1 cellular context compared by ENCODE assay signal in genomic region chr13:33757713-33758112, GRCh38.
A peak's percentile ranks its signal among the peaks of the same experiment; 100 is the strongest.
TF ChIP-seq lines count a peak whose summit lies in the region.

No MANE protein-coding gene starts in this region.

TF ChIP-seq in GM12878, 131 proteins besides CTCF, POLR2A, EP300 and RAD21 (continued from another document):
- TF ChIP-seq BMI1 (IDR thresholded peaks at IDR 0.05; ENCODE audit: borderline replicate concordance) = peak; percentile 74
- TF ChIP-seq RAD51 (IDR thresholded peaks at IDR 0.05) = no peak
- TF ChIP-seq TCF12 (IDR thresholded peaks at IDR 0.05; ENCODE audit: low read depth, low read length) = no peak
- 0 out of 2 replicates have a peak, but pooled peaks have one; percentile 29 for TF ChIP-seq BACH1 (IDR thresholded peaks at IDR 0.05; ENCODE audit: borderline replicate concordance)
- TF ChIP-seq ZNF592 (IDR thresholded peaks at IDR 0.05) = 0 out of 2 replicates have a peak, but pooled peaks have one; percentile 18
- TF ChIP-seq NR2C1 (IDR thresholded peaks at IDR 0.05) = no peak
- no peak for TF ChIP-seq ESRRA (IDR thresholded peaks at IDR 0.05; ENCODE audit: low read length)
- no peak; a peak in 1 of 4 replicates for TF ChIP-seq ETV6 (conservative IDR thresholded peaks at IDR 0.05 in 1 of 2, IDR thresholded peaks at IDR 0.05 in 1 of 2; ENCODE audit: borderline replicate concordance in 1 of 2, low read depth in 1 of 2)
- TF ChIP-seq PRDM15 (CRISPR knock-in tag; IDR thresholded peaks at IDR 0.05) = no peak
- TF ChIP-seq CREB1 (IDR thresholded peaks at IDR 0.05; ENCODE audit: low read depth) = no peak
- no peak for TF ChIP-seq PAX8 (IDR thresholded peaks at IDR 0.05)
- TF ChIP-seq ZNF207 (IDR thresholded peaks at IDR 0.05; ENCODE audit: borderline replicate concordance) = no peak
- no peak for TF ChIP-seq KDM1A (IDR thresholded peaks at IDR 0.05; ENCODE audit: borderline replicate concordance)
- TF ChIP-seq NR2C2 (IDR thresholded peaks at IDR 0.05; ENCODE audit: borderline replicate concordance, control insufficient read depth, insufficient read length, low read depth) = no peak
- no peak for TF ChIP-seq ATF3 (IDR thresholded peaks at IDR 0.05; ENCODE audit: borderline replicate concordance, extremely low read depth, low read depth, low read length)
- no peak for TF ChIP-seq HDGF (IDR thresholded peaks at IDR 0.05)
- no peak for TF ChIP-seq RBBP5 (conservative IDR thresholded peaks at IDR 0.05)
- TF ChIP-seq BHLHE40 (IDR thresholded peaks at IDR 0.05; ENCODE audit: borderline replicate concordance in 1 of 2, low read depth in 2 of 2, low read length in 1 of 2) = 0 out of 4 replicates have a peak, but pooled peaks of 1 of the 2 experiments have one; percentile 7
- TF ChIP-seq BCLAF1 (IDR thresholded peaks at IDR 0.05) = no peak
- TF ChIP-seq ATF7 (IDR thresholded peaks at IDR 0.05; ENCODE audit: low read depth) = peak; percentile 53; the same call in 1 of the 2 replicates
- TF ChIP-seq RELB (IDR thresholded peaks at IDR 0.05; ENCODE audit: low read depth) = peak; percentile 47; the same call in 1 of the 2 replicates
- no peak for TF ChIP-seq STAT1 (conservative IDR thresholded peaks at IDR 0.05)
